13 cellular contexts compared by ENCODE assay signal in genomic region chr2:191220671-191221070, GRCh38. TPM values are rescaled to one million over a fixed set of nuclear protein-coding genes. Genes with fewer than 3 reads are reported as not detected.
DNase-seq lines count a peak whose midpoint lies in the region; ATAC-seq, FAIRE-seq and TF ChIP-seq lines count a peak whose summit lies in the region.
"Had no signal": no experiment of that assay in that cellular context is flagged by ENCODE, and none has a peak within 500 bp of the region (broad histone marks: within the 10 kb centered on the region; RNA-seq: fewer than 3 reads in every experiment).

No MANE protein-coding gene starts in this region.

- no peaks in the 10 kb centered on the region for H3K36me3 ChIP-seq in K562 (ENCODE audit: control insufficient read depth, insufficient read depth, low read length)
- no peaks in the 10 kb centered on the region for H3K36me3 ChIP-seq in BE2C
- H3K36me3 ChIP-seq in CD4-positive, alpha-beta memory T cell (ENCODE audit: insufficient read depth, low read length) = no peaks in the 10 kb centered on the region
- H3K36me3 ChIP-seq: SJSA1 had no signal

- H3K36me3 Mint-ChIP-seq in CD4-positive, alpha-beta memory T cell = no peaks in the 10 kb centered on the region

- in situ Hi-C loops in K562 (cut with MboI) = loop anchor here (25.0 kb wide), 1 partner anchor 292 kb away; no protein-coding TSS in a partner anchor

- H3K9me1 ChIP-seq in K562 (ENCODE audit: control insufficient read depth, insufficient read depth, low read length) = no peaks in the 10 kb centered on the region

- CTCF ChIA-PET in K562 (lab: Yijun Ruan, JAX; ENCODE audit: low intra/inter-chr PET ratio) = no interaction called here
- CTCF ChIA-PET in CD4-positive, alpha-beta memory T cell (lab: Charles Lee; ENCODE audit: partially characterized antibody) = no interaction called here

- H3K27me3 ChIP-seq in K562 (ENCODE audit: control insufficient read depth in 2 of 2, insufficient read depth in 2 of 2, low read length in 2 of 2) (no peaks in the 10 kb centered on the region), BE2C (no peaks in the 10 kb centered on the region)
- no peaks in the 10 kb centered on the region for H3K27me3 ChIP-seq in CD4-positive, alpha-beta memory T cell (ENCODE audit: insufficient read depth, low read length)
- H3K27me3 ChIP-seq: SJSA1 had no signal

- ATAC-seq in GM19023 (IDR thresholded peaks at IDR 0.05; ENCODE audit: unreplicated experiment) (peak; percentile 38), HG02610 (IDR thresholded peaks at IDR 0.05; ENCODE audit: unreplicated experiment) (peak; percentile 36), HG03354 (IDR thresholded peaks at IDR 0.05; ENCODE audit: poor library complexity, severe bottlenecking, unreplicated experiment) (peak; percentile 47), K562 (no peak)

- no peaks in the 10 kb centered on the region for H3K79me2 ChIP-seq in K562 (ENCODE audit: control insufficient read depth, insufficient read depth, low read length)
- H3K79me2 ChIP-seq: parathyroid adenoma had no signal

- no peak overlapping the region for H3K4me2 ChIP-seq in K562 (ENCODE audit: insufficient read depth, low read length)

- TF ChIP-seq POLR2A in K562 (conservative IDR thresholded peaks at IDR 0.05) = no peak

- 0% methylated on average over 2 of the region's 2 CpGs for WGBS in K562 (ENCODE audit: insufficient coverage, low coverage, missing lambda C conversion rate)

- H3K9me3 ChIP-seq in K562 (replicated peaks; ENCODE audit: control insufficient read depth, insufficient read depth, low read depth, low read length) = no peaks in the 10 kb centered on the region
- H3K9me3 ChIP-seq in BE2C = no peaks in the 10 kb centered on the region
- H3K9me3 ChIP-seq in CD4-positive, alpha-beta memory T cell (ENCODE audit: control insufficient read depth in 1 of 2, low read length in 2 of 2) = no peaks in the 10 kb centered on the region
- H3K9me3 ChIP-seq: SJSA1 had no signal

- BruUV-seq in K562 (replicated peaks; lab: Mats Ljungman, UMichigan) = no TSS peak

- POLR2A ChIA-PET in K562 (lab: Yijun Ruan, JAX) = no interaction called here
- POLR2A ChIA-PET in CD4-positive, alpha-beta memory T cell (lab: Charles Lee; ENCODE audit: partially characterized antibody) = no interaction called here

- TF ChIP-seq CTCF in K562 (IDR thresholded peaks at IDR 0.05 in 2 of 3, conservative IDR thresholded peaks at IDR 0.05 in 1 of 3; ENCODE audit: insufficient read depth in 2 of 3, low read depth in 1 of 3, low read length in 3 of 3) = no peak
- TF ChIP-seq CTCF in BE2C (IDR thresholded peaks at IDR 0.05; ENCODE audit: low read depth, low read length) = no peak

- DNase-seq in K562 (ENCODE audit: extremely low read depth in 1 of 4, low spot score in 3 of 4) = no peak
- DNase-seq in NK-92 treated with Interleukin-12 subunit alpha and Interleukin-12 subunit beta, amount 100 ng/mL, for 24 hours (lab: John Stamatoyannopoulos, UW) = no peak
- DNase-seq in BE2C = no peak
- no peak for DNase-seq in CD4-positive, alpha-beta memory T cell
- no peak for DNase-seq in midbrain (lab: John Stamatoyannopoulos, UW)
- DNase-seq: activated B cell treated with CpG ODN at 0.5 μM for 24 hours, NCI-H446 had no signal

- intact Hi-C loops in K562 (cut with micrococcal nuclease) = no loop called here
- intact Hi-C loops in CD4-positive, alpha-beta memory T cell (cut with micrococcal nuclease) = no loop called here

- H3K27me3 Mint-ChIP-seq in CD4-positive, alpha-beta memory T cell = no peaks in the 10 kb centered on the region
- H3K27me3 Mint-ChIP-seq: activated B cell treated with CpG ODN at 0.5 μM for 24 hours had no signal

- H3K4me1 ChIP-seq in K562 (replicated peaks in 1 of 2; ENCODE audit: control insufficient read depth in 2 of 2, insufficient read depth in 2 of 2, low read length in 2 of 2) (no peaks in the 10 kb centered on the region), BE2C (peaks cover 8% of the 10 kb centered on the region)
- H3K4me1 ChIP-seq in CD4-positive, alpha-beta memory T cell (ENCODE audit: insufficient read depth, low read length) = no peaks in the 10 kb centered on the region
- H3K4me1 ChIP-seq: parathyroid adenoma had no signal

- peaks cover 0 to 3% (median 0%) of the 10 kb centered on the region in 8 donors for H3K9me3 Mint-ChIP-seq in CD4-positive, alpha-beta memory T cell

- H3K9ac ChIP-seq in K562 (ENCODE audit: insufficient read depth in 1 of 2, low read depth in 2 of 2, low read length in 2 of 2) = no peak overlapping the region
- H3K9ac ChIP-seq: parathyroid adenoma had no signal

- TF ChIP-seq RAD21 in K562 (CRISPR knock-in tag; conservative IDR thresholded peaks at IDR 0.05 in 1 of 2, IDR thresholded peaks at IDR 0.05 in 1 of 2) = no peak

- TF ChIP-seq EP300 in K562 (IDR thresholded peaks at IDR 0.05; ENCODE audit: low read length) = no peak

- H3K4me3 ChIP-seq in K562 = no peak overlapping the region
- H3K4me3 ChIP-seq in BE2C (ENCODE audit: low read depth, low read length) = no peak overlapping the region
- no peak overlapping the region for H3K4me3 ChIP-seq in CD4-positive, alpha-beta memory T cell (ENCODE audit: low read length in 2 of 2)
- H3K4me3 ChIP-seq: SJSA1 had no signal

- H3K27ac ChIP-seq in K562 (ENCODE audit: extremely low read depth, low read depth, low read length) = no peak overlapping the region
- no peak overlapping the region for H3K27ac ChIP-seq in CD4-positive, alpha-beta memory T cell (ENCODE audit: low read depth, low read length)
- H3K27ac ChIP-seq: parathyroid adenoma had no signal

- H3K4me3 Mint-ChIP-seq in CD4-positive, alpha-beta memory T cell = no peak overlapping the region
- H3K4me3 Mint-ChIP-seq: activated B cell treated with CpG ODN at 0.5 μM for 24 hours had no signal

- H4K20me1 ChIP-seq in K562 (replicated peaks; ENCODE audit: control insufficient read depth, insufficient read depth, low read length) = no peaks in the 10 kb centered on the region; the same call in 1 of the 2 replicates

- no peaks in the 10 kb centered on the region for H3K4me1 Mint-ChIP-seq in CD4-positive, alpha-beta memory T cell

- H2AFZ ChIP-seq in K562 (ENCODE audit: low read depth, low read length) = no peak overlapping the region
- H2AFZ ChIP-seq: parathyroid adenoma had no signal

- FAIRE-seq in K562 (lab: Jason Lieb, UNC) = no peak
- FAIRE-seq: D721Med had no signal

- H3K27ac Mint-ChIP-seq in CD4-positive, alpha-beta memory T cell = no peak overlapping the region
- H3K27ac Mint-ChIP-seq: activated B cell treated with CpG ODN at 0.5 μM for 24 hours had no signal

TF ChIP-seq in K562, 482 proteins besides CTCF, POLR2A, EP300 and RAD21 (continues in another document):
- TF ChIP-seq SPI1 (IDR thresholded peaks at IDR 0.05; ENCODE audit: borderline replicate concordance, low read depth, low read length) = 0 out of 2 replicates have a peak, but pooled peaks have one; percentile 13

RNA-seq across cellular contexts. Expression of gene MYO1B, which starts 24.5 kb away (rescaled TPM):
- total RNA-seq in K562 (2011; cell fraction: chromatin; rRNA removed; ENCODE audit: low replicate concordance) = not detected in 2 replicates
- total RNA-seq in K562 (2011; cell fraction: nucleolus; rRNA removed) = not detected in 2 replicates
- total RNA-seq in K562 (2011; cell fraction: nucleoplasm; rRNA removed) = not detected in 2 replicates
- total RNA-seq in K562 (2014; rRNA removed) (0.14 and 0.16 TPM in 2 replicates), K562 (2014; rRNA removed; fragmentation: Illumina TruSeq; extraction: Trizol) (not detected in 2 replicates), K562 (2015; rRNA removed; fragmentation: Illumina TruSeq; extraction: Trizol) (0.04 and 0.08 TPM in 2 replicates), K562 (2021) (0.25 and 0.33 TPM in 2 replicates)
- polyA plus RNA-seq in K562 (2011; rRNA removed) (not detected in 2 replicates), K562 (2014; fragmentation: Illumina TruSeq; extraction: Trizol) (not detected in 2 replicates), K562 (2014; fragmentation: Nextera tagmentation; extraction: Ambion mirVana) (not detected), K562 (2014; rRNA removed) (0.27 TPM in 1 of 2 replicates, not detected in the other)
- not detected in 2 replicates for polyA plus RNA-seq in K562 (2011; cell fraction: cytosol; rRNA removed)
- polyA plus RNA-seq in K562 (2011; cell fraction: nucleus; rRNA removed) = not detected in 2 replicates
- polyA plus RNA-seq in K562 (2012) = 0.17 TPM in 1 of 2 replicates, not detected in the other
- not detected in 2 replicates for polyA minus RNA-seq in K562 (2011; rRNA and poly(A)+ RNA removed)
- not detected in 2 replicates for polyA minus RNA-seq in K562 (2011; cell fraction: cytosol; rRNA and poly(A)+ RNA removed)
- not detected in 2 replicates for polyA minus RNA-seq in K562 (2011; cell fraction: nucleus; rRNA and poly(A)+ RNA removed)
- polyA plus RNA-seq in BE2C (2012; ENCODE audit: insufficient read depth, insufficient read length, low read depth) = 86.7 TPM
- total RNA-seq in CD4-positive, alpha-beta memory T cell = under 1 TPM; 0.12 to 0.14 TPM
- polyA plus RNA-seq in CD4-positive, alpha-beta memory T cell = under 1 TPM; 0.20 to 0.38 TPM
